In genomic region chr3:44045476-44046275, GRCh38 we compare ENCODE assay signal across 8 cellular contexts.
DNase-seq lines count a peak whose midpoint lies in the region; ATAC-seq and TF ChIP-seq lines count a peak whose summit lies in the region.

No MANE protein-coding gene starts in this region.

- POLR2A ChIA-PET in A673 (lab: Charles Lee; ENCODE audit: low non-redundant PET), result no interaction called here

- no peaks in the 10 kb centered on the region for H3K36me3 ChIP-seq in A673 (ENCODE audit: insufficient read depth, low read length, poor library complexity, severe bottlenecking)

- in situ Hi-C loops in astrocyte of the spinal cord (cut with HindIII; ENCODE audit: low sequenced_read_pairs), result no loop called here

- no peak for TF ChIP-seq POLR2A in GM18505 (IDR thresholded peaks at IDR 0.05; ENCODE audit: borderline replicate concordance, extremely low read depth, insufficient read depth, insufficient read length)

- peak; percentile 17 for DNase-seq in A673 (ENCODE audit: low spot score)
- DNase-seq in MV-4-11 (lab: John Stamatoyannopoulos, UW), result peak; percentile 80
- peak; percentile 49 for DNase-seq in astrocyte of the spinal cord (ENCODE audit: low read depth, low spot score)
- no peak for DNase-seq in NCI-H1694 treated with DMSO at 0.1 percent for 48 hours (lab: John Stamatoyannopoulos, UW)
- DNase-seq in stimulated activated CD4-positive, alpha-beta T cell treated with anti-CD3 and anti-CD28 coated beads, Interleukin-12 subunit alpha, Interleukin-12 subunit beta, amount 100 ng/mL, for 4 hours, result no peak
- no peak for DNase-seq in D341Med (ENCODE audit: low spot score)

- H3K27ac ChIP-seq in A673 (ENCODE audit: low read depth, low read length, poor library complexity, severe bottlenecking), result no peak overlapping the region

- no TSS peak for BruUV-seq in A673 (replicated peaks; lab: Mats Ljungman, UMichigan)

- no peaks in the 10 kb centered on the region for H3K9me3 ChIP-seq in A673 (ENCODE audit: low read depth, low read length, poor library complexity, severe bottlenecking)

- no peaks in the 10 kb centered on the region for H3K4me1 ChIP-seq in A673 (ENCODE audit: insufficient read depth, low read length, poor library complexity, severe bottlenecking)

- CTCF ChIA-PET in A673 (lab: Charles Lee), result interaction anchor here (0.7 kb wide), 1 partner anchor 815 kb away, joined by 3 read pairs; no protein-coding TSS in a partner anchor

- TF ChIP-seq CTCF in A673 (conservative IDR thresholded peaks at IDR 0.05; ENCODE audit: low read depth, low read length), result no peak
- no peak for TF ChIP-seq CTCF in astrocyte of the spinal cord (IDR thresholded peaks at IDR 0.05; ENCODE audit: low read depth, low read length)

- no peak overlapping the region for H3K4me3 ChIP-seq in A673 (ENCODE audit: low read depth, low read length, poor library complexity, severe bottlenecking)
- H3K4me3 ChIP-seq in astrocyte of the spinal cord (ENCODE audit: low read depth, low read length), result no peak overlapping the region

- intact Hi-C loops in A673 (cut with micrococcal nuclease; ENCODE audit: unreplicated experiment), result no loop called here

- peak; percentile 87 for ATAC-seq in GM18505 (IDR thresholded peaks at IDR 0.05; ENCODE audit: unreplicated experiment)
- ATAC-seq in HG02642 (IDR thresholded peaks at IDR 0.05; ENCODE audit: poor library complexity, unreplicated experiment), result peak; percentile 88

- no peaks in the 10 kb centered on the region for H3K27me3 ChIP-seq in A673 (replicated peaks; ENCODE audit: insufficient read depth, low read depth, low read length, poor library complexity)

Comparison
In these comparisons a context has a peak if more than half of its experiments do, and no peak if none do; other contexts are left out.
1. DNase-seq: peak in A673 (single experiment), MV-4-11 (single experiment) and astrocyte of the spinal cord (single experiment); none in NCI-H1694 treated with DMSO at 0.1 percent for 48 hours (single experiment), stimulated activated CD4-positive, alpha-beta T cell treated with anti-CD3 and anti-CD28 coated beads, Interleukin-12 subunit alpha, Interleukin-12 subunit beta, amount 100 ng/mL, for 4 hours (single experiment) and D341Med (single experiment).